Comparison of ENCODE assay signal across 34 cellular contexts in the genomic region with DNA sequence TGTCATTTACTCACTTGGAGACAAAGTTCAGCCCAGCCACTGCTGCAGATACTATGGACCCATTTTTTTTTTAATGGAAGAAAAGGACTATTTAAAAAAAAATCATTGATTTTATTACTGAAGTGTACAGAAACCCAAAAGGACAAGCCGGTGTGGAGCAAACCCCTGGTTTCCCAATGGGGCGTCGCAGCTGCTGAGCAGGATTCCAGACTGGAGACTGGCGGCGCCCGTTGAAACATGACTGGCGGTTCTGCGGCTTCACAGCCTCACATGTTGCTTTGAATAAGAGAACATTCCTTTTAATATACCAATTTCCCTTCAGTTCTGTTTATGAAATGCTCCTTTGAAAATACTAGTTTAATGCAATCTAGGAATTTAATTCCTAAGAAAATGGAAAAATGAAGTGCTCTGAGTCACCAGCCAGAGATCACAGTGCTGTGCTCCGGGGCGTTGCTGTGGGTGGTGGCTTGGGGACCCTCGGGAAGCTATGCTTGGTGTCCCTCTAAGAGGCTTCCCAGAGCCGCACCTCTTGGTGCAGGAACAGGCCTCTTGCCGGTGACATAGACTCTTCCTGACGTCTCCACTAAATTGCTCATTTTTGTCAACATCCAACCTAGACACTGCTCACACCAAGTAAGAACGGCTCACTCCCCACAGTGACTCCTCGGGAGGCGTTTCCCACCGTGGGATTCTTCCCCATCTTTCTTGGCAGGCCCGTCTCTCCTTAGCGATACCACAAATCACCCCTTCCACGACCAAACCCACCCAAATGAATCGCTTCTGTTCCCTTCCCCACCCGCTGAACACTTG. TPM values are rescaled to one million over a fixed set of nuclear protein-coding genes. Genes with fewer than 3 reads are reported as not detected.
"Had no signal": no experiment of that assay in that cellular context is flagged by ENCODE, and none has a peak within 500 bp of the region (broad histone marks: within the 10 kb centered on the region; RNA-seq: fewer than 3 reads in every experiment).

No MANE protein-coding gene starts in this region.

- H3K4me1 Mint-ChIP-seq: activated CD8-positive, alpha-beta memory T cell treated with anti-CD3 and anti-CD28 coated beads, Interleukin-2, amount 10 ng/mL, durations not matched to agents 7 days and 5 days; activated naive CD4-positive, alpha-beta T cell treated with anti-CD3 and anti-CD28 coated beads, Interleukin-2, amount 50 U/mL, for 24 hours; activated naive CD8-positive, alpha-beta T cell treated with anti-CD3 and anti-CD28 coated beads for 36 hours; activated naive CD8-positive, alpha-beta T cell treated with anti-CD3 and anti-CD28 coated beads, Interleukin-2, amount 50 U/mL, for 24 hours; brain; central memory CD8-positive, alpha-beta T cell; endodermal cell; T-helper 17 cell had no signal

- H3K27ac ChIP-seq: adrenal gland, ascending aorta, breast epithelium, coronary artery, dorsolateral prefrontal cortex, foreskin keratinocyte, gastrocnemius medialis, heart left ventricle had no signal

- H3K4me3 ChIP-seq: adrenal gland, ascending aorta, breast epithelium, coronary artery, dorsolateral prefrontal cortex, gastrocnemius medialis, heart left ventricle had no signal

- H3K4me1 ChIP-seq: adrenal gland, ascending aorta, breast epithelium, foreskin keratinocyte, gastrocnemius medialis, heart left ventricle had no signal

- H3K36me3 Mint-ChIP-seq: activated CD4-positive, alpha-beta memory T cell treated with anti-CD3 and anti-CD28 coated beads for 36 hours; activated CD8-positive, alpha-beta memory T cell treated with anti-CD3 and anti-CD28 coated beads, Interleukin-2, amount 10 ng/mL, durations not matched to agents 7 days and 5 days; activated naive CD4-positive, alpha-beta T cell treated with anti-CD3 and anti-CD28 coated beads, Interleukin-2, amount 50 U/mL, for 24 hours; activated naive CD8-positive, alpha-beta T cell treated with anti-CD3 and anti-CD28 coated beads for 36 hours; brain had no signal

- H3K36me3 ChIP-seq: adrenal gland, ascending aorta, breast epithelium, gastrocnemius medialis, heart left ventricle had no signal

- H3K27ac Mint-ChIP-seq: activated CD4-positive, alpha-beta memory T cell treated with anti-CD3 and anti-CD28 coated beads for 36 hours; activated CD8-positive, alpha-beta memory T cell treated with anti-CD3 and anti-CD28 coated beads, Interleukin-2, amount 10 ng/mL, durations not matched to agents 7 days and 5 days; activated CD8-positive, alpha-beta T cell treated with anti-CD3 and anti-CD28 coated beads, Interleukin-2, amount 10 ng/mL, durations not matched to agents 7 days and 5 days; activated naive CD4-positive, alpha-beta T cell treated with anti-CD3 and anti-CD28 coated beads for 36 hours; activated naive CD4-positive, alpha-beta T cell treated with anti-CD3 and anti-CD28 coated beads, Interleukin-2, amount 50 U/mL, for 24 hours; activated naive CD8-positive, alpha-beta T cell treated with anti-CD3 and anti-CD28 coated beads for 36 hours; activated naive CD8-positive, alpha-beta T cell treated with anti-CD3 and anti-CD28 coated beads, Interleukin-2, amount 50 U/mL, for 24 hours; activated T-helper 1 cell treated with anti-CD3 and anti-CD28 coated beads, Interleukin-12 subunit alpha, Interleukin-12 subunit beta, Interleukin-2, Interleukin-4 antibody, amounts not matched to agents 30 ng/mL and 10 ng/mL and 1 ng/mL, durations not matched to agents 14 hours and 24 hours and 36 hours; activated T-helper 2 cell treated with anti-CD3 and anti-CD28 coated beads, Interferon-gamma antibody, Interleukin-2, Interleukin-4, amounts not matched to agents 10 μg/mL and 5 μg/mL and 100 μg/mL, durations not matched to agents 14 hours and 24 hours and 36 hours; brain; dendritic cell treated with granulocyte-macrophage colony-stimulating factor and Interleukin-4, amounts not matched to agents 40 ng/mL and 50 ng/mL, for 4 days; endodermal cell; T-helper 17 cell had no signal

- H3K27me3 Mint-ChIP-seq: activated CD8-positive, alpha-beta memory T cell treated with anti-CD3 and anti-CD28 coated beads, Interleukin-2, amount 10 ng/mL, durations not matched to agents 7 days and 5 days; activated naive CD4-positive, alpha-beta T cell treated with anti-CD3 and anti-CD28 coated beads, Interleukin-2, amount 50 U/mL, for 24 hours; activated naive CD8-positive, alpha-beta T cell treated with anti-CD3 and anti-CD28 coated beads for 36 hours; central memory CD8-positive, alpha-beta T cell; dendritic cell treated with granulocyte-macrophage colony-stimulating factor and Interleukin-4, amounts not matched to agents 40 ng/mL and 50 ng/mL, for 4 days had no signal

- DNase-seq: activated CD4-positive, alpha-beta memory T cell treated with anti-CD3 and anti-CD28 coated beads for 36 hours; activated CD4-positive, alpha-beta T cell treated with anti-CD3 and anti-CD28 coated beads for 1 hour; activated CD4-positive, alpha-beta T cell treated with anti-CD3 and anti-CD28 coated beads for 48 hours; activated CD8-positive, alpha-beta memory T cell treated with anti-CD3 and anti-CD28 coated beads, Interleukin-2, amount 10 ng/mL, durations not matched to agents 7 days and 5 days; activated CD8-positive, alpha-beta memory T cell treated with anti-CD3 and anti-CD28 coated beads, Interleukin-2, amount 50 U/mL, for 4 hours; activated CD8-positive, alpha-beta T cell treated with anti-CD3 and anti-CD28 coated beads, Interleukin-2, amount 10 ng/mL, durations not matched to agents 7 days and 5 days; activated effector memory CD4-positive, alpha-beta T cell treated with anti-CD3 and anti-CD28 coated beads, Interleukin-2, amount 50 U/mL, for 16 hours; activated naive CD4-positive, alpha-beta T cell treated with anti-CD3 and anti-CD28 coated beads for 36 hours; activated naive CD8-positive, alpha-beta T cell treated with anti-CD3 and anti-CD28 coated beads for 36 hours; activated naive CD8-positive, alpha-beta T cell treated with anti-CD3 and anti-CD28 coated beads, Interleukin-2, amount 50 U/mL, for 24 hours; activated T-cell treated with anti-CD3 and anti-CD28 coated beads, Interleukin-2, amount 50 U/mL, for 1 hour; activated T-cell treated with anti-CD3 and anti-CD28 coated beads, Interleukin-2, amount 50 U/mL, for 48 hours; adrenal gland; amygdala; dorsolateral prefrontal cortex; effector memory CD4-positive, alpha-beta T cell; endodermal cell; foreskin keratinocyte; gastrocnemius medialis; glutamatergic neuron; heart left ventricle; T-helper 1 cell; T-helper 17 cell had no signal

- H3K27me3 ChIP-seq: adrenal gland, ascending aorta, breast epithelium, foreskin keratinocyte, gastrocnemius medialis, heart left ventricle had no signal

- H3K4me3 Mint-ChIP-seq: activated CD4-positive, alpha-beta memory T cell treated with anti-CD3 and anti-CD28 coated beads for 36 hours; activated CD8-positive, alpha-beta memory T cell treated with anti-CD3 and anti-CD28 coated beads, Interleukin-2, amount 10 ng/mL, durations not matched to agents 7 days and 5 days; activated CD8-positive, alpha-beta T cell treated with anti-CD3 and anti-CD28 coated beads, Interleukin-2, amount 10 ng/mL, durations not matched to agents 7 days and 5 days; activated naive CD4-positive, alpha-beta T cell treated with anti-CD3 and anti-CD28 coated beads for 36 hours; activated naive CD4-positive, alpha-beta T cell treated with anti-CD3 and anti-CD28 coated beads, Interleukin-2, amount 50 U/mL, for 24 hours; activated naive CD8-positive, alpha-beta T cell treated with anti-CD3 and anti-CD28 coated beads for 36 hours; activated naive CD8-positive, alpha-beta T cell treated with anti-CD3 and anti-CD28 coated beads, Interleukin-2, amount 50 U/mL, for 24 hours; activated T-helper 1 cell treated with anti-CD3 and anti-CD28 coated beads, Interleukin-12 subunit alpha, Interleukin-12 subunit beta, Interleukin-2, Interleukin-4 antibody, amounts not matched to agents 30 ng/mL and 10 ng/mL and 1 ng/mL, durations not matched to agents 14 hours and 24 hours and 36 hours; brain; central memory CD8-positive, alpha-beta T cell; dendritic cell treated with granulocyte-macrophage colony-stimulating factor and Interleukin-4, amounts not matched to agents 40 ng/mL and 50 ng/mL, for 4 days; endodermal cell; T-helper 17 cell had no signal

- H3K9me3 Mint-ChIP-seq: activated CD4-positive, alpha-beta memory T cell treated with anti-CD3 and anti-CD28 coated beads for 36 hours; activated naive CD4-positive, alpha-beta T cell treated with anti-CD3 and anti-CD28 coated beads for 36 hours; activated naive CD4-positive, alpha-beta T cell treated with anti-CD3 and anti-CD28 coated beads, Interleukin-2, amount 50 U/mL, for 24 hours; activated naive CD8-positive, alpha-beta T cell treated with anti-CD3 and anti-CD28 coated beads for 36 hours; activated naive CD8-positive, alpha-beta T cell treated with anti-CD3 and anti-CD28 coated beads, Interleukin-2, amount 50 U/mL, for 24 hours; activated T-helper 1 cell treated with anti-CD3 and anti-CD28 coated beads, Interleukin-12 subunit alpha, Interleukin-12 subunit beta, Interleukin-2, Interleukin-4 antibody, amounts not matched to agents 30 ng/mL and 10 ng/mL and 1 ng/mL, durations not matched to agents 14 hours and 24 hours and 36 hours; activated T-helper 2 cell treated with anti-CD3 and anti-CD28 coated beads, Interferon-gamma antibody, Interleukin-2, Interleukin-4, amounts not matched to agents 10 μg/mL and 5 μg/mL and 100 μg/mL, durations not matched to agents 14 hours and 24 hours and 36 hours; central memory CD8-positive, alpha-beta T cell; dendritic cell treated with granulocyte-macrophage colony-stimulating factor and Interleukin-4, amounts not matched to agents 40 ng/mL and 50 ng/mL, for 4 days; endodermal cell had no signal

- ATAC-seq: activated CD8-positive, alpha-beta memory T cell treated with anti-CD3 and anti-CD28 coated beads, Interleukin-2, amount 10 ng/mL, durations not matched to agents 7 days and 5 days; activated CD8-positive, alpha-beta T cell treated with anti-CD3 and anti-CD28 coated beads, Interleukin-2, amount 10 ng/mL, durations not matched to agents 7 days and 5 days; activated naive CD8-positive, alpha-beta T cell treated with anti-CD3 and anti-CD28 coated beads, Interleukin-2, amount 50 U/mL, for 24 hours; esophagus mucosa; foreskin keratinocyte; gastrocnemius medialis; heart left ventricle; T-helper 17 cell had no signal

- H3K9me3 ChIP-seq: adrenal gland, ascending aorta, breast epithelium, gastrocnemius medialis, heart left ventricle had no signal

RNA-seq across cellular contexts. Expression of gene VIPR2, which starts 12.0 kb away (rescaled TPM):
- total RNA-seq: activated CD8-positive, alpha-beta T cell treated with anti-CD3 and anti-CD28 coated beads, Interleukin-2, amount 10 ng/mL, durations not matched to agents 7 days and 5 days; activated naive CD8-positive, alpha-beta T cell treated with anti-CD3 and anti-CD28 coated beads for 36 hours; epithelial cell of proximal tubule; foreskin keratinocyte; T-helper 17 cell had no signal
- polyA plus RNA-seq: foreskin keratinocyte had no signal
